Comparison of ENCODE assay signal across 21 cellular contexts in the genomic region with DNA sequence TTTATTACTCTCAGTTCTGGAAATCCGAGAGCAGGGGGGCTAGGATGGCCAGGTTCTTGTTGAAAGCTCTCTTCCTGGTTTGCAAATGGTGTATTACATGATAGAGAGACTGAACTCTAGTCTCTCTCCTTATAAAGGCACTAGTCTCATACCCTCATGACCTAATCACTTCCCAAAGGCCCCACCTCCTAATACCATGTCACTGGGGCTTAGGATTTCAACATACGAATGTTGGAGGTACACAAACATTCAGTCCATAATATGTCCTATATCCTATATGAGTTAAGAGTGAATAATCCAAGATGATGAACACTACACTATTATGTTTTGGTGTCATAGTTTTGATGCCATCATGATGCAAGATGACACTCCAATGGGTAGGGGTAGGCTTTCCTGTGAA. TPM values are rescaled to one million over a fixed set of nuclear protein-coding genes. Genes with fewer than 3 reads are reported as not detected.
"Had no signal": no experiment of that assay in that cellular context is flagged by ENCODE, and none has a peak within 500 bp of the region (broad histone marks: within the 10 kb centered on the region; RNA-seq: fewer than 3 reads in every experiment).

No MANE protein-coding gene starts in this region.

- DNase-seq: activated CD4-positive, alpha-beta memory T cell treated with anti-CD3 and anti-CD28 coated beads for 36 hours; activated CD4-positive, alpha-beta T cell treated with anti-CD3 and anti-CD28 coated beads for 36 hours; activated CD8-positive, alpha-beta memory T cell treated with anti-CD3 and anti-CD28 coated beads, Interleukin-2, amount 10 ng/mL, durations not matched to agents 7 days and 5 days; activated effector memory CD4-positive, alpha-beta T cell treated with Interleukin-2 at 50 U/mL for 16 hours; activated naive CD4-positive, alpha-beta T cell treated with anti-CD3 and anti-CD28 coated beads, Interleukin-2, amount 50 U/mL, for 16 hours; activated T-cell treated with anti-CD3 and anti-CD28 coated beads, Interleukin-2, amount 50 U/mL, for 1 hour; esophagus squamous epithelium; foreskin keratinocyte; glutamatergic neuron; mesenchymal stem cell; ovary; sigmoid colon; stimulated activated CD4-positive, alpha-beta T cell treated with anti-CD3 and anti-CD28 coated beads, Interleukin-12 subunit alpha, Interleukin-12 subunit beta, amount 100 ng/mL, for 4 hours; stimulated activated CD4-positive, alpha-beta T cell treated with anti-CD3 and anti-CD28 coated beads, Interleukin-2, amount 100 ng/mL, for 24 hours; tibial artery; WERI-Rb-1 had no signal

- H3K27ac Mint-ChIP-seq: activated CD4-positive, alpha-beta memory T cell treated with anti-CD3 and anti-CD28 coated beads for 36 hours; activated CD4-positive, alpha-beta T cell treated with anti-CD3 and anti-CD28 coated beads for 36 hours; activated CD8-positive, alpha-beta memory T cell treated with anti-CD3 and anti-CD28 coated beads, Interleukin-2, amount 10 ng/mL, durations not matched to agents 7 days and 5 days; nephron; stimulated activated memory B cell treated with anti-CD40 and anti-IgM and Interleukin-4, amounts not matched to agents 10 μg/mL and 1 μg/mL and 100 μg/mL, for 72 hours had no signal

- H3K4me3 ChIP-seq: esophagus squamous epithelium, ovary, sigmoid colon, tibial artery had no signal

- H3K27ac ChIP-seq: esophagus squamous epithelium, foreskin keratinocyte, ovary, sigmoid colon, tibial artery, WERI-Rb-1 had no signal

- FAIRE-seq: colon, endometrium, urothelium cell line had no signal

- H3K4me3 Mint-ChIP-seq: activated CD4-positive, alpha-beta memory T cell treated with anti-CD3 and anti-CD28 coated beads for 36 hours; activated CD4-positive, alpha-beta T cell treated with anti-CD3 and anti-CD28 coated beads for 36 hours; activated CD8-positive, alpha-beta memory T cell treated with anti-CD3 and anti-CD28 coated beads, Interleukin-2, amount 10 ng/mL, durations not matched to agents 7 days and 5 days; nephron; stimulated activated memory B cell treated with anti-CD40 and anti-IgM and Interleukin-4, amounts not matched to agents 10 μg/mL and 1 μg/mL and 100 μg/mL, for 72 hours had no signal

- H3K36me3 ChIP-seq: esophagus squamous epithelium, ovary, sigmoid colon, tibial artery, WERI-Rb-1 had no signal

- H3K27me3 ChIP-seq: esophagus squamous epithelium, foreskin keratinocyte, ovary, sigmoid colon, tibial artery had no signal

- H3K27me3 Mint-ChIP-seq: activated CD4-positive, alpha-beta memory T cell treated with anti-CD3 and anti-CD28 coated beads for 36 hours; activated CD4-positive, alpha-beta T cell treated with anti-CD3 and anti-CD28 coated beads for 36 hours; activated CD8-positive, alpha-beta memory T cell treated with anti-CD3 and anti-CD28 coated beads, Interleukin-2, amount 10 ng/mL, durations not matched to agents 7 days and 5 days; stimulated activated memory B cell treated with anti-CD40 and anti-IgM and Interleukin-4, amounts not matched to agents 10 μg/mL and 1 μg/mL and 100 μg/mL, for 72 hours had no signal

- H3K4me1 ChIP-seq: foreskin keratinocyte, sigmoid colon had no signal

- H3K36me3 Mint-ChIP-seq: activated CD4-positive, alpha-beta memory T cell treated with anti-CD3 and anti-CD28 coated beads for 36 hours had no signal

- ATAC-seq: activated CD4-positive, alpha-beta T cell treated with anti-CD3 and anti-CD28 coated beads for 36 hours; activated CD8-positive, alpha-beta memory T cell treated with anti-CD3 and anti-CD28 coated beads, Interleukin-2, amount 10 ng/mL, durations not matched to agents 7 days and 5 days; foreskin keratinocyte; stimulated activated memory B cell treated with anti-CD40 and anti-IgM and Interleukin-4, amounts not matched to agents 10 μg/mL and 1 μg/mL and 100 μg/mL, for 72 hours had no signal

- H3K9me3 ChIP-seq: esophagus squamous epithelium, ovary, sigmoid colon, tibial artery had no signal

- H3K9me3 Mint-ChIP-seq: nephron; stimulated activated memory B cell treated with anti-CD40 and anti-IgM and Interleukin-4, amounts not matched to agents 10 μg/mL and 1 μg/mL and 100 μg/mL, for 72 hours had no signal

RNA-seq across cellular contexts. Expression of gene TXLNB, which starts 20.0 kb away (rescaled TPM):
- total RNA-seq: foreskin keratinocyte had no signal
- polyA plus RNA-seq: foreskin keratinocyte had no signal
